Comparison of ENCODE assay signal across 8 cellular contexts in the genomic region with DNA sequence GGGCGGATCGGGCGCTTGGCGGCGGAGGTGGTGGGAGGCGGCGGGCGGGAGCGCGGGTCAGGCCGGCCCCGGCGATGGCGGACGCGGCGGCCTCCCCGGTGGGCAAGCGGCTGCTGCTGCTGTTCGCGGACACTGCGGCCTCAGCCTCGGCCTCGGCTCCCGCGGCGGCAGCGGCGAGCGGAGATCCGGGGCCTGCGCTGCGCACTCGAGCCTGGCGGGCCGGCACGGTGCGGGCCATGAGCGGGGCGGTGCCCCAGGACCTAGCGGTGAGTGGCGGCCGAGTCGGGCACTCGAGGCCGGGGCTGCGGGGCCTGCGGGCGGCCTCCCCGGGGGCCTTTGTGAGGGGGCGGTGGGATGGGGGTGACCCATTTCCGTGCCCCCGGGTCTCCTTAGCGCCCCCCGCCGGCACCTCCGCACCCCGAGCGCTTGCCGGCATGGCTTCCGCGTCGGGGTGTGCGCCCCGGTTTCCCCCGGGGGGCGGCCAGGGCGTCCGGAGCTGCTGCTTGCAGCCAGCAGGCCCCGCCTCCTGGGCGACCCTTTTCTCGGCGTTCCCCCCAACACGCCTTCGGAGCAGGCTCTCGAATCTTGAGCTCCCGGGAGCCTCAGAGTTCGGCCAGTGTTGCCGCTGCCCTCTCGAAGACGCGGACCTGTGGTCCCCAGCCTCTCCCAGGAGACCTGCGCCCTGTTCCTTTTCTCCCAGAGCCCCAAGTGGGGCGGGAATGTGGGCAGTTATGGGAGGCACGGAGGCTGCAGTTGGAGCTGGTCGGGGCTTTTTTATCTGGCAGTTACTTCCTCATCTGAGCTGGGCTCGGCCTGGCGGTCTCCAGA. TPM values are rescaled to one million over a fixed set of nuclear protein-coding genes. Genes with fewer than 3 reads are reported as not detected.
DNase-seq lines count a peak whose midpoint lies in the region; ATAC-seq, FAIRE-seq and TF ChIP-seq lines count a peak whose summit lies in the region.

No MANE protein-coding gene starts in this region.

- no peak for FAIRE-seq in bronchial epithelial cell (lab: Jason Lieb, UNC)
- FAIRE-seq in kidney (lab: Jason Lieb, UNC) = no peak

- intact Hi-C loops in kidney (cut with DNase I) = no loop called here

- TF ChIP-seq CTCF in GM10248 (IDR thresholded peaks at IDR 0.05; ENCODE audit: control extremely low read depth, extremely low read depth, low read depth, missing control alignments) (peak; percentile 61), LNCaP clone FGC (IDR thresholded peaks at IDR 0.05; ENCODE audit: control insufficient read depth, extremely low read depth, insufficient read depth) (peak; percentile 34; the same call in 1 of the 2 replicates), VCaP (conservative IDR thresholded peaks at IDR 0.05) (no peak; the same call in none of the 2 replicates), bronchial epithelial cell (IDR thresholded peaks at IDR 0.05; ENCODE audit: insufficient read depth, low read length, severe bottlenecking) (peak; percentile 45), kidney (IDR thresholded peaks at IDR 0.05; ENCODE audit: borderline replicate concordance, extremely low read depth, insufficient read depth) (peak; percentile 16)

- H3K4me1 ChIP-seq in kidney (ENCODE audit: control insufficient read depth in 1 of 2, insufficient read depth in 1 of 2, low read depth in 1 of 2, low read length in 2 of 2) = peaks cover 0 to 13% of the 10 kb centered on the region in 2 donors

- CTCF ChIA-PET in GM10248 (lab: Yijun Ruan, JAX) = interaction anchor here (0.7 to 9.4 kb wide), 72 partner anchors 8 to 1803 kb away, joined by 3 to 403 read pairs (median 4); a partner anchor contains a TSS

- H3K9me3 ChIP-seq in kidney (ENCODE audit: control insufficient read depth in 1 of 2, low read length in 2 of 2) = peaks cover 0 to 4% of the 10 kb centered on the region in 2 donors

- POLR2A ChIA-PET in GM10248 (lab: Yijun Ruan, JAX) = interaction anchor here (0.5 to 9.5 kb wide), 9 partner anchors 8 to 113 kb away, joined by 3 to 166 read pairs (median 5); a partner anchor contains a TSS

- DNase-seq in GM10248 (ENCODE audit: extremely low spot score) (peak; percentile 76), LNCaP clone FGC (ENCODE audit: low read depth) (no peak), bronchial epithelial cell (ENCODE audit: low read depth) (peak; percentile 41), kidney (peak; percentile 91), COLO829 (ENCODE audit: low spot score) (no peak)
- DNase-seq in stimulated activated CD4-positive, alpha-beta T cell treated with anti-CD3 and anti-CD28 coated beads, Interleukin-15, amount 100 ng/mL, for 48 hours (ENCODE audit: low read depth in 2 of 2) = peak; percentile 36 to 56

- ATAC-seq in GM21825 (IDR thresholded peaks at IDR 0.05; ENCODE audit: unreplicated experiment) = peak; percentile 42

- H3K36me3 ChIP-seq in bronchial epithelial cell (ENCODE audit: control insufficient read depth, insufficient read depth, low read length) (peaks cover 2% of the 10 kb centered on the region), kidney (ENCODE audit: control insufficient read depth in 1 of 2, insufficient read depth in 2 of 2, low read length in 2 of 2) (peaks cover 0 to 1% of the 10 kb centered on the region in 2 donors)

- H3K9ac ChIP-seq in kidney (ENCODE audit: low read length in 2 of 2) = peak overlapping the region; percentile 66 to 91

- H3K27ac ChIP-seq in VCaP (peak overlapping the region; percentile 97), kidney (ENCODE audit: low read depth in 2 of 2, low read length in 2 of 2) (peak overlapping the region; percentile 75 to 86)

- H3K27me3 ChIP-seq in bronchial epithelial cell (ENCODE audit: control insufficient read depth, insufficient read depth, low read length) = no peaks in the 10 kb centered on the region

- peak overlapping the region; percentile 92 for H3K4me3 ChIP-seq in LNCaP clone FGC (ENCODE audit: low read depth, low read length)
- H3K4me3 ChIP-seq in bronchial epithelial cell (ENCODE audit: low read depth, low read length) = peak overlapping the region; percentile 86
- H3K4me3 ChIP-seq in kidney (ENCODE audit: low read length in 2 of 2) = peak overlapping the region; percentile 64 to 82

RNA-seq across cellular contexts. Expression of a gene that starts 0.5 kb away (rescaled TPM):
- 42.4 and 44.5 TPM in 2 replicates for total RNA-seq in bronchial epithelial cell
- total RNA-seq in kidney = 69.6 TPM
- polyA plus RNA-seq in kidney (ENCODE audit: insufficient read depth, low read depth, low replicate concordance) = 18.5 TPM

RNA-seq across cellular contexts. Expression of a gene that starts 14.9 kb away (rescaled TPM):
- 10.3 and 17.7 TPM in 2 replicates for total RNA-seq in bronchial epithelial cell
- total RNA-seq in kidney = 18.9 TPM
- polyA plus RNA-seq in kidney (ENCODE audit: insufficient read depth, low read depth, low replicate concordance) = 8.1 TPM

RNA-seq across cellular contexts. Expression of a gene that starts 21.3 kb away (rescaled TPM):
- total RNA-seq in bronchial epithelial cell (0.26 TPM in 2 replicates), kidney (0.25 TPM)
- polyA plus RNA-seq in kidney (ENCODE audit: insufficient read depth, low read depth, low replicate concordance) = not detected

Comparison
In these comparisons a context has a peak if more than half of its experiments do, and no peak if none do; other contexts are left out.
1. DNase-seq: peak in GM10248 (single experiment), bronchial epithelial cell (single experiment), kidney (single experiment) and stimulated activated CD4-positive, alpha-beta T cell treated with anti-CD3 and anti-CD28 coated beads, Interleukin-15, amount 100 ng/mL, for 48 hours (2 of 2); none in LNCaP clone FGC (single experiment) and COLO829 (single experiment).
2. Peak in every context shown above with its lines, with median percentiles within 50 percentile points of each other: H3K4me3 ChIP-seq.